8 cellular contexts compared by ENCODE assay signal in genomic region chr11:45857834-45858492, GRCh38. TPM values are rescaled to one million over a fixed set of nuclear protein-coding genes. Genes with fewer than 3 reads are reported as not detected.
DNase-seq lines count a peak whose midpoint lies in the region; ATAC-seq and TF ChIP-seq lines count a peak whose summit lies in the region.

No MANE protein-coding gene starts in this region.

- peaks cover 0 to 76% of the 10 kb centered on the region in 2 donors for H3K36me3 ChIP-seq in left lung
- peaks cover 26 to 28% of the 10 kb centered on the region in 2 donors for H3K36me3 ChIP-seq in thyroid gland

- H3K27me3 ChIP-seq in left lung (no peaks in the 10 kb centered on the region), thyroid gland (no peaks in the 10 kb centered on the region)

- no peaks in the 10 kb centered on the region for H3K9me3 ChIP-seq in left lung
- no peaks in the 10 kb centered on the region for H3K9me3 ChIP-seq in thyroid gland

- TF ChIP-seq CTCF in left lung (IDR thresholded peaks at IDR 0.05) (no peak), thyroid gland (IDR thresholded peaks at IDR 0.05) (no peak)

- H3K27ac ChIP-seq in left lung (peak overlapping the region; percentile 74 to 90), thyroid gland (peak overlapping the region; percentile 87 to 96 (median 89))

- intact Hi-C loops in left lung (cut with DNase I) (no loop called here), thyroid gland (cut with DNase I) (no loop called here)

- DNase-seq in NCI-H1105 treated with DMSO at 0.1 percent for 48 hours (lab: John Stamatoyannopoulos, UW) (peak; percentile 9), NCI-H1105 (lab: John Stamatoyannopoulos, UW) (no peak), cerebellum (ENCODE audit: low spot score) (peak; percentile 76), left lung (peak; percentile 50 to 84), thyroid gland (peak; percentile 89 to 91), NCI-H510A treated with DMSO at 0.1 percent for 48 hours (lab: John Stamatoyannopoulos, UW) (no peak), NAMALWA (ENCODE audit: low spot score) (no peak)

- 36 to 40% methylated on average over 4 of the region's 4 CpGs for WGBS in thyroid gland, 2 donors

- peak in 1 of 2 donors; percentile 51 for TF ChIP-seq POLR2A in thyroid gland (IDR thresholded peaks at IDR 0.05)

- ATAC-seq in left lung (peak; percentile 80), HG02973 (IDR thresholded peaks at IDR 0.05; ENCODE audit: unreplicated experiment) (no peak)

- peaks cover 38 to 42% of the 10 kb centered on the region in 2 donors for H3K4me1 ChIP-seq in left lung
- H3K4me1 ChIP-seq in thyroid gland = peaks cover 74 to 78% of the 10 kb centered on the region in 2 donors

- H3K4me3 ChIP-seq in left lung = no peak overlapping the region
- no peak overlapping the region for H3K4me3 ChIP-seq in thyroid gland (replicated peaks in 1 of 3)

RNA-seq across cellular contexts. Expression of gene CRY2, which starts 10.7 kb away (rescaled TPM):
- 32.5 TPM for total RNA-seq in cerebellum
- total RNA-seq in left lung = 10 to 100 TPM; 32.7 to 42.3 TPM
- 100 to 1,000 TPM in 1 of 4 donors, 10 to 100 TPM in 3; 49.5 to 117 (median 57.8) TPM for total RNA-seq in thyroid gland

RNA-seq across cellular contexts. Expression of gene MAPK8IP1, which starts 27.5 kb away (rescaled TPM):
- total RNA-seq in cerebellum (48.7 TPM), left lung (1 to 10 TPM; 6.9 to 8.7 TPM), thyroid gland (10 to 100 TPM in 3 of 4 donors, 1 to 10 TPM in 1; 9.5 to 25.1 (median 17.4) TPM)

RNA-seq across cellular contexts. Expression of gene FREY1, which starts 49.1 kb away (rescaled TPM):
- total RNA-seq in cerebellum (2.5 TPM), left lung (under 1 TPM; 0.35 to 0.89 TPM), thyroid gland (1 to 10 TPM in 2 of 4 donors, not detected in 2; 1.8 to 2.6 TPM)

RNA-seq across cellular contexts. Expression of gene SLC35C1, which starts 53.0 kb away (rescaled TPM):
- total RNA-seq in cerebellum (3.5 TPM), left lung (10 to 100 TPM; 25.5 to 30.7 TPM), thyroid gland (10 to 100 TPM; 11.2 to 15.8 (median 14.0) TPM)

RNA-seq across cellular contexts. Expression of gene PEX16, which starts 59.7 kb away (rescaled TPM):
- 18.4 TPM for total RNA-seq in cerebellum
- total RNA-seq in left lung = 10 to 100 TPM; 19.6 to 23.4 TPM
- 10 to 100 TPM; 28.5 to 41.2 (median 29.5) TPM for total RNA-seq in thyroid gland

Comparison
In these comparisons a context has a peak if more than half of its experiments do, and no peak if none do; other contexts are left out.
1. DNase-seq: peak in NCI-H1105 treated with DMSO at 0.1 percent for 48 hours (single experiment), cerebellum (single experiment), left lung (2 of 2) and thyroid gland (2 of 2); none in NCI-H1105 (single experiment), NCI-H510A treated with DMSO at 0.1 percent for 48 hours (single experiment) and NAMALWA (single experiment).